Comparison of ENCODE assay signal across 17 cellular contexts in the genomic region with DNA sequence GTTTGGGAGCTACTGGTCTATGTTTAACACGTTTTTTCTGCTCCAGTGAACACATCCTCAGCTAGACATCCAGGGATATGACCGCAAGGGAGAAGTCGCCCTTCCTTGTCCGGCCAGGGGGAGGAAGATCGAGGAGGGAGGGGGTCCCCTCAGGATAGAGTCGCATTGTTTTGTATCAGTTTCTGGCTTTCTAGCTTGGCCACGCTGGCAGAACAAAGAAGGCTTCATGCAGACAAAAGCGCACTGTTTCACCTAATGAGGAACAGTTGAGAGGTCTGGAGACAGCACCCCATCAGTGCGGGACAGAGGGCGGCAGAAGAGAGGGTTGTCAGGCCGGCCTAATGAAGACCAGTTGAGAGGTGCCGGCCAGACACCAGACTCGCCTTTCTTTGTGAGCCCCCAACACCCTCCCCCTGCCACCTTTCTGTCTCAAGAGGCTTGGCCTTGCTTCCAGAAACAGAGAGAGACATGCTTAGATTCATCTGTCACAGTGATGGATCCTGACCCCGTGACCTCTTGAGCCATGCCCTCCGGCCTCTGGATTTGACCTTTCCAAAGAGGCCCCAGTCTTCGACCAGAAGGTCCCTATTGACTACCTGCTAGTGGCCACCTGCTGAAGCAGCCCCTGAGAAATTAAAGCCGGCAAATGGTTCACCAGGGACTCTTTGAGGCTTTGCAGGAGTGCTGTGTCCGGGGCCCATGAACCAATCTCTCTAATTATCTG.
"Had no signal": no experiment of that assay in that cellular context is flagged by ENCODE, and none has a peak within 500 bp of the region (broad histone marks: within the 10 kb centered on the region; RNA-seq: fewer than 3 reads in every experiment).

No MANE protein-coding gene starts in this region.

- H3K4me1 Mint-ChIP-seq: activated B cell treated with CpG ODN at 0.5 μM for 24 hours; activated CD4-positive, alpha-beta T cell treated with anti-CD3 and anti-CD28 coated beads, Interleukin-2, amount 10 ng/mL, durations not matched to agents 24 days and 14 days; activated T-helper 17 cell treated with anti-CD3 and anti-CD28 coated beads, Interleukin-2, amount 50 U/mL, for 72 hours; immature natural killer cell; memory B cell; stimulated activated naive B cell treated with anti-CD40 and anti-IgM and Interleukin-4, amounts not matched to agents 10 μg/mL and 1 μg/mL and 100 μg/mL, for 72 hours; T-helper 17 cell had no signal

- H3K36me3 ChIP-seq: sigmoid colon, suprapubic skin, upper lobe of right lung had no signal

- H3K4me3 Mint-ChIP-seq: activated B cell treated with CpG ODN at 0.5 μM for 24 hours; activated CD4-positive, alpha-beta T cell treated with anti-CD3 and anti-CD28 coated beads, Interleukin-2, amount 10 ng/mL, durations not matched to agents 24 days and 14 days; activated naive CD4-positive, alpha-beta T cell treated with anti-CD3 and anti-CD28 coated beads for 36 hours; activated T-helper 17 cell treated with anti-CD3 and anti-CD28 coated beads, Interleukin-2, amount 50 U/mL, for 72 hours; endodermal cell; immature natural killer cell; memory B cell; stimulated activated naive B cell treated with anti-CD40 and anti-IgM and Interleukin-4, amounts not matched to agents 10 μg/mL and 1 μg/mL and 100 μg/mL, for 72 hours; T-helper 17 cell had no signal

- H3K27ac Mint-ChIP-seq: activated B cell treated with CpG ODN at 0.5 μM for 24 hours; activated CD4-positive, alpha-beta T cell treated with anti-CD3 and anti-CD28 coated beads, Interleukin-2, amount 10 ng/mL, durations not matched to agents 24 days and 14 days; activated naive CD4-positive, alpha-beta T cell treated with anti-CD3 and anti-CD28 coated beads for 36 hours; activated T-helper 17 cell treated with anti-CD3 and anti-CD28 coated beads, Interleukin-2, amount 50 U/mL, for 72 hours; endodermal cell; immature natural killer cell; memory B cell; progenitor cell of endocrine pancreas; stimulated activated naive B cell treated with anti-CD40 and anti-IgM and Interleukin-4, amounts not matched to agents 10 μg/mL and 1 μg/mL and 100 μg/mL, for 72 hours; T-helper 17 cell had no signal

- H3K9me3 ChIP-seq: sigmoid colon, suprapubic skin, upper lobe of right lung had no signal

- H3K27ac ChIP-seq: sigmoid colon, suprapubic skin, upper lobe of right lung had no signal

- H3K4me1 ChIP-seq: sigmoid colon, suprapubic skin, upper lobe of right lung had no signal

- H3K36me3 Mint-ChIP-seq: immature natural killer cell; memory B cell; stimulated activated naive B cell treated with anti-CD40 and anti-IgM and Interleukin-4, amounts not matched to agents 10 μg/mL and 1 μg/mL and 100 μg/mL, for 72 hours had no signal

- ATAC-seq: activated T-helper 17 cell treated with anti-CD3 and anti-CD28 coated beads, Interleukin-2, amount 50 U/mL, for 72 hours; left lobe of liver; stimulated activated naive B cell treated with anti-CD40 and anti-IgM and Interleukin-4, amounts not matched to agents 10 μg/mL and 1 μg/mL and 100 μg/mL, for 72 hours; T-helper 17 cell; upper lobe of right lung had no signal

- H3K9me3 Mint-ChIP-seq: activated B cell treated with CpG ODN at 0.5 μM for 24 hours had no signal

- H3K27me3 Mint-ChIP-seq: activated B cell treated with CpG ODN at 0.5 μM for 24 hours; activated CD4-positive, alpha-beta T cell treated with anti-CD3 and anti-CD28 coated beads, Interleukin-2, amount 10 ng/mL, durations not matched to agents 24 days and 14 days; activated T-helper 17 cell treated with anti-CD3 and anti-CD28 coated beads, Interleukin-2, amount 50 U/mL, for 72 hours; memory B cell; stimulated activated naive B cell treated with anti-CD40 and anti-IgM and Interleukin-4, amounts not matched to agents 10 μg/mL and 1 μg/mL and 100 μg/mL, for 72 hours; T-helper 17 cell had no signal

- DNase-seq: activated B cell treated with CpG ODN at 0.5 μM for 24 hours; activated CD4-positive, alpha-beta T cell treated with anti-CD3 and anti-CD28 coated beads, Interleukin-2, amount 10 ng/mL, durations not matched to agents 24 days and 14 days; activated CD8-positive, alpha-beta memory T cell treated with anti-CD3 and anti-CD28 coated beads for 24 hours; activated naive CD4-positive, alpha-beta T cell treated with anti-CD3 and anti-CD28 coated beads for 36 hours; endodermal cell; erythroblast; immature natural killer cell; sigmoid colon; stimulated activated CD4-positive, alpha-beta T cell treated with anti-CD3 and anti-CD28 coated beads, Interleukin-2, amount 100 ng/mL, for 24 hours; stimulated activated naive B cell treated with anti-CD40 and anti-IgM and Interleukin-4, amounts not matched to agents 10 μg/mL and 1 μg/mL and 100 μg/mL, for 72 hours; T-helper 17 cell; upper lobe of right lung had no signal

- H3K4me3 ChIP-seq: sigmoid colon, suprapubic skin, upper lobe of right lung had no signal

- H3K27me3 ChIP-seq: sigmoid colon, suprapubic skin, upper lobe of right lung had no signal
